ENCODE assay signal across 17 cellular contexts in genomic region chr2:178142274-178143065, GRCh38. TPM values are rescaled to one million over a fixed set of nuclear protein-coding genes. Genes with fewer than 3 reads are reported as not detected.
A peak's percentile ranks its signal among the peaks of the same experiment; 100 is the strongest.
DNase-seq lines count a peak whose midpoint lies in the region; ATAC-seq lines count a peak whose summit lies in the region.
"Had no signal": no experiment of that assay in that cellular context is flagged by ENCODE, and none has a peak within 500 bp of the region (broad histone marks: within the 10 kb centered on the region; RNA-seq: fewer than 3 reads in every experiment).

No MANE protein-coding gene starts in this region.

- POLR2A ChIA-PET in activated CD4-positive, alpha-beta T cell treated with anti-CD3 and anti-CD28 coated beads for 36 hours (lab: Charles Lee): no interaction called here

- peak; percentile 44 for ATAC-seq in activated CD4-positive, alpha-beta T cell treated with anti-CD3 and anti-CD28 coated beads for 36 hours
- no peak for ATAC-seq in HG03469 (IDR thresholded peaks at IDR 0.05; ENCODE audit: unreplicated experiment)
- ATAC-seq: right lobe of liver had no signal

- H3K27me3 Mint-ChIP-seq in activated CD4-positive, alpha-beta T cell treated with anti-CD3 and anti-CD28 coated beads for 36 hours: peaks cover 6% of the 10 kb centered on the region

- H3K9me3 Mint-ChIP-seq in activated CD4-positive, alpha-beta T cell treated with anti-CD3 and anti-CD28 coated beads for 36 hours (ENCODE audit: low read depth): no peaks in the 10 kb centered on the region
- H3K9me3 Mint-ChIP-seq: brain; stimulated activated naive CD8-positive, alpha-beta T cell treated with anti-CD3 and anti-CD28 coated beads, Interleukin-15, Interleukin-2, amounts not matched to agents 100 ng/mL and 50 ng/mL, for 24 hours had no signal

- no peak overlapping the region for H3K4me3 Mint-ChIP-seq in activated CD4-positive, alpha-beta T cell treated with anti-CD3 and anti-CD28 coated beads for 36 hours
- H3K4me3 Mint-ChIP-seq: brain; stimulated activated naive CD8-positive, alpha-beta T cell treated with anti-CD3 and anti-CD28 coated beads, Interleukin-15, Interleukin-2, amounts not matched to agents 100 ng/mL and 50 ng/mL, for 24 hours had no signal

- CTCF ChIA-PET in activated CD4-positive, alpha-beta T cell treated with anti-CD3 and anti-CD28 coated beads for 36 hours (lab: Charles Lee): interaction anchor here (1.0 kb wide), 1 partner anchor 31 kb away, joined by 3 read pairs; the partner anchor contains the start of gene RBM45

- H3K36me3 Mint-ChIP-seq in activated CD4-positive, alpha-beta T cell treated with anti-CD3 and anti-CD28 coated beads for 36 hours (ENCODE audit: low read depth): no peaks in the 10 kb centered on the region
- H3K36me3 Mint-ChIP-seq: brain had no signal

- H3K4me1 Mint-ChIP-seq in activated CD4-positive, alpha-beta T cell treated with anti-CD3 and anti-CD28 coated beads for 36 hours: peaks cover 3% of the 10 kb centered on the region

- H3K27ac Mint-ChIP-seq in activated CD4-positive, alpha-beta T cell treated with anti-CD3 and anti-CD28 coated beads for 36 hours: no peak overlapping the region
- H3K27ac Mint-ChIP-seq: brain; stimulated activated naive CD8-positive, alpha-beta T cell treated with anti-CD3 and anti-CD28 coated beads, Interleukin-15, Interleukin-2, amounts not matched to agents 100 ng/mL and 50 ng/mL, for 24 hours had no signal

- intact Hi-C loops in activated CD4-positive, alpha-beta T cell treated with anti-CD3 and anti-CD28 coated beads for 36 hours (cut with DNase I, micrococcal nuclease): no loop called here

- DNase-seq in activated CD4-positive, alpha-beta T cell treated with anti-CD3 and anti-CD28 coated beads for 36 hours: no peak
- DNase-seq in activated CD4-positive, alpha-beta T cell treated with anti-CD3 and anti-CD28 coated beads, Interleukin-2, amount 50 U/mL, for 4 hours: no peak
- peak; percentile 19 for DNase-seq in OCI-M1 (lab: John Stamatoyannopoulos, UW)
- peak; percentile 17 for DNase-seq in fibroblast of peridontal ligament (ENCODE audit: extremely low read depth)
- no peak for DNase-seq in stimulated activated CD4-positive, alpha-beta T cell treated with anti-CD3 and anti-CD28 coated beads, Interleukin-1b, Interleukin-23, amount 100 ng/mL, for 48 hours
- DNase-seq in medulla oblongata (ENCODE audit: extremely low spot score): no peak
- no peak for DNase-seq in DMS114 treated with DMSO at 0.1 percent for 48 hours (lab: John Stamatoyannopoulos, UW; ENCODE audit: unreplicated experiment)
- DNase-seq: ACHN; activated CD4-positive, CD25-positive, alpha-beta regulatory T cell; activated naive CD4-positive, alpha-beta T cell treated with Interleukin-2 at 50 U/mL for 16 hours; Kasumi-1; NCI-H2029; PC-9; right lobe of liver had no signal

RNA-seq across cellular contexts. Expression of gene RBM45, which starts 30.2 kb away (rescaled TPM):
- total RNA-seq in activated CD4-positive, alpha-beta T cell treated with anti-CD3 and anti-CD28 coated beads for 36 hours: 10 to 100 TPM in 1 of 2 experiments, 1 to 10 TPM in 1; 10.0 to 12.9 TPM

RNA-seq across cellular contexts. Expression of gene OSBPL6, which starts 51.8 kb away (rescaled TPM):
- 1 to 10 TPM; 2.5 to 3.3 TPM for total RNA-seq in activated CD4-positive, alpha-beta T cell treated with anti-CD3 and anti-CD28 coated beads for 36 hours

Comparison
In these comparisons a context has a peak if more than half of its experiments do, and no peak if none do; other contexts are left out.
1. DNase-seq: peak in OCI-M1 (single experiment) and fibroblast of peridontal ligament (single experiment); none in activated CD4-positive, alpha-beta T cell treated with anti-CD3 and anti-CD28 coated beads for 36 hours (single experiment), activated CD4-positive, alpha-beta T cell treated with anti-CD3 and anti-CD28 coated beads, Interleukin-2, amount 50 U/mL, for 4 hours (0 of 2), stimulated activated CD4-positive, alpha-beta T cell treated with anti-CD3 and anti-CD28 coated beads, Interleukin-1b, Interleukin-23, amount 100 ng/mL, for 48 hours (single experiment), medulla oblongata (single experiment) and DMS114 treated with DMSO at 0.1 percent for 48 hours (single experiment).